Comparison of ENCODE assay signal across 19 cellular contexts in genomic region chr1:112985123-112985522, GRCh38. TPM values are rescaled to one million over a fixed set of nuclear protein-coding genes. Genes with fewer than 3 reads are reported as not detected.
DNase-seq lines count a peak whose midpoint lies in the region; ATAC-seq, FAIRE-seq and TF ChIP-seq lines count a peak whose summit lies in the region.
"Had no signal": no experiment of that assay in that cellular context is flagged by ENCODE, and none has a peak within 500 bp of the region (broad histone marks: within the 10 kb centered on the region; RNA-seq: fewer than 3 reads in every experiment).

No MANE protein-coding gene starts in this region.

- CTCF ChIA-PET in GM12878 (lab: Yijun Ruan, JAX) = interaction anchor here (2.7 kb wide), 1 partner anchor 57 kb away, joined by 8 read pairs; no protein-coding TSS in a partner anchor
- CTCF ChIA-PET in Caco-2 (lab: Charles Lee) = no interaction called here

- no peak overlapping the region for H3K4me3 Mint-ChIP-seq in Caco-2 (ENCODE audit: unreplicated experiment)
- H3K4me3 Mint-ChIP-seq: stimulated activated memory B cell treated with anti-CD40 and anti-IgM and Interleukin-4, amounts not matched to agents 10 μg/mL and 1 μg/mL and 100 μg/mL, for 72 hours; T-helper 1 cell treated with Interleukin-12 subunit alpha and Interleukin-12 subunit beta and Interleukin-4 antibody, amounts not matched to agents 30 μg/mL and 1 μg/mL, for 36 hours had no signal

- H3K36me3 Mint-ChIP-seq in Caco-2 (ENCODE audit: insufficient read depth, unreplicated experiment) = no peaks in the 10 kb centered on the region

- no peak overlapping the region for H3K9ac ChIP-seq in GM12878 (ENCODE audit: control insufficient read depth, insufficient read depth, low read length)

- no peak for TF ChIP-seq POLR2A in GM12878 (IDR thresholded peaks at IDR 0.05; ENCODE audit: low read depth, low read length)
- no peak for TF ChIP-seq POLR2A in GM18505 (IDR thresholded peaks at IDR 0.05; ENCODE audit: borderline replicate concordance, extremely low read depth, insufficient read depth, insufficient read length)

- H3K27me3 ChIP-seq in GM12878 (replicated peaks in 1 of 2; ENCODE audit: control insufficient read depth in 2 of 2, insufficient read depth in 2 of 2, low read length in 1 of 2) = no peaks in the 10 kb centered on the region
- no peaks in the 10 kb centered on the region for H3K27me3 ChIP-seq in Caco-2 (replicated peaks; ENCODE audit: control insufficient read depth, insufficient read depth, low read length)
- no peaks in the 10 kb centered on the region for H3K27me3 ChIP-seq in dorsolateral prefrontal cortex
- H3K27me3 ChIP-seq: left lung had no signal

- TF ChIP-seq EP300 in GM12878 (IDR thresholded peaks at IDR 0.05; ENCODE audit: borderline replicate concordance in 1 of 2, control insufficient read depth in 1 of 2, low read depth in 2 of 2, low read length in 2 of 2) = peak; percentile 26 to 37; a peak in 2 of 4 replicates

- no peaks in the 10 kb centered on the region for H4K20me1 ChIP-seq in GM12878 (ENCODE audit: control insufficient read depth, insufficient read depth)

- no peaks in the 10 kb centered on the region for H3K9me3 ChIP-seq in GM12878 (replicated peaks; ENCODE audit: control insufficient read depth, insufficient read depth, low read length)
- no peaks in the 10 kb centered on the region for H3K9me3 ChIP-seq in Caco-2
- H3K9me3 ChIP-seq: left lung had no signal

- TF ChIP-seq CTCF in GM12878 (IDR thresholded peaks at IDR 0.05 in 2 of 3, conservative IDR thresholded peaks at IDR 0.05 in 1 of 3; ENCODE audit: control insufficient read depth in 2 of 3, extremely low read depth in 1 of 3, insufficient read depth in 1 of 3, low read depth in 3 of 3, low read length in 3 of 3) = no peak
- TF ChIP-seq CTCF in Caco-2 (IDR thresholded peaks at IDR 0.05; ENCODE audit: insufficient read depth in 1 of 2, low read depth in 1 of 2, low read length in 1 of 2, severe bottlenecking in 1 of 2, unreplicated experiment in 1 of 2) = no peak
- TF ChIP-seq CTCF in dorsolateral prefrontal cortex (IDR thresholded peaks at IDR 0.05 in 54 of 56, conservative IDR thresholded peaks at IDR 0.05 in 2 of 56; ENCODE audit: low read depth in 1 of 56, partially characterized antibody in 56 of 56) = no peak

- TF ChIP-seq RAD21 in GM12878 (IDR thresholded peaks at IDR 0.05; ENCODE audit: insufficient read depth, low read depth, low read length) = no peak

- no peak overlapping the region for H3K27ac Mint-ChIP-seq in Caco-2 (ENCODE audit: unreplicated experiment)
- H3K27ac Mint-ChIP-seq: T-helper 1 cell treated with Interleukin-12 subunit alpha and Interleukin-12 subunit beta and Interleukin-4 antibody, amounts not matched to agents 30 μg/mL and 1 μg/mL, for 36 hours had no signal

- no peak overlapping the region for H3K4me2 ChIP-seq in GM12878 (ENCODE audit: control insufficient read depth, insufficient read depth)

- BruUV-seq in GM12878 (replicated peaks; lab: Mats Ljungman, UMichigan) (no TSS peak), Caco-2 (replicated peaks; lab: Mats Ljungman, UMichigan) (no TSS peak)

- H3K36me3 ChIP-seq in GM12878 (ENCODE audit: control insufficient read depth in 2 of 2, insufficient read depth in 2 of 2, low read length in 1 of 2) (no peaks in the 10 kb centered on the region; a peak in 2 of 4 replicates), Caco-2 (ENCODE audit: control insufficient read depth, insufficient read depth, low read length) (no peaks in the 10 kb centered on the region)
- H3K36me3 ChIP-seq: left lung had no signal

- SMC1A ChIA-PET in GM12878 (lab: Charles Lee; ENCODE audit: uncharacterized antibody, unreplicated experiment) = interaction anchor here (1.1 to 3.8 kb wide), 3 partner anchors 18 to 57 kb away, joined by 4 to 23 read pairs (median 4); no protein-coding TSS in a partner anchor

- no peaks in the 10 kb centered on the region for H3K79me2 ChIP-seq in GM12878 (ENCODE audit: control insufficient read depth, insufficient read depth, low read length)

- DNase-seq in GM12878 (ENCODE audit: low read depth, low spot score) (peak; percentile 9), Caco-2 (no peak), dorsolateral prefrontal cortex (no peak)
- DNase-seq: activated CD4-positive, CD25-positive, alpha-beta regulatory T cell; activated T-cell treated with anti-CD3 and anti-CD28 coated beads, Interleukin-2, amount 50 U/mL, for 1 hour; COR-L47; left lung; NK-92 treated with Interleukin-12 subunit alpha and Interleukin-12 subunit beta, amount 100 ng/mL, for 24 hours; trophoblast cell had no signal

- WGBS in GM12878 (ENCODE audit: insufficient coverage, insufficient replicate concordance, low lambda C conversion rate, missing lambda C conversion rate) = 85% methylated on average over 2 of the region's 2 CpGs

- FAIRE-seq in GM12878 (lab: Jason Lieb, UNC) = no peak
- FAIRE-seq: G401.6 had no signal

- in situ Hi-C loops in GM12878 (cut with MboI) = no loop called here

- H3K27me3 Mint-ChIP-seq in Caco-2 (ENCODE audit: insufficient read depth, unreplicated experiment) = no peaks in the 10 kb centered on the region
- H3K27me3 Mint-ChIP-seq: stimulated activated memory B cell treated with anti-CD40 and anti-IgM and Interleukin-4, amounts not matched to agents 10 μg/mL and 1 μg/mL and 100 μg/mL, for 72 hours had no signal

- no peak overlapping the region for H3K27ac ChIP-seq in GM12878 (ENCODE audit: control insufficient read depth, insufficient read depth)
- no peak overlapping the region for H3K27ac ChIP-seq in dorsolateral prefrontal cortex
- H3K27ac ChIP-seq: left lung, skin epidermis had no signal

- RAD21 ChIA-PET in GM12878 (lab: Charles Lee; ENCODE audit: unreplicated experiment) = interaction anchor here (1.3 kb wide), 1 partner anchor 88 kb away, joined by 4 read pairs; the partner anchor contains the start of gene LRIG2

- H3K4me1 ChIP-seq in GM12878 (ENCODE audit: control insufficient read depth, insufficient read depth, low read length) = peaks cover 10% of the 10 kb centered on the region
- H3K4me1 ChIP-seq in Caco-2 = no peaks in the 10 kb centered on the region

- POLR2A ChIA-PET in GM12878 (lab: Charles Lee) = interaction anchor here (2.6 kb wide), 1 partner anchor 48 kb away, joined by 7 read pairs; no protein-coding TSS in a partner anchor
- POLR2A ChIA-PET in Caco-2 (lab: Charles Lee) = no interaction called here

- no peak overlapping the region for H2AFZ ChIP-seq in GM12878 (ENCODE audit: control insufficient read depth, low read depth, low read length)

- ATAC-seq in GM18867 (IDR thresholded peaks at IDR 0.05; ENCODE audit: unreplicated experiment) = peak; percentile 58
- peak; percentile 60 for ATAC-seq in GM21423 (IDR thresholded peaks at IDR 0.05; ENCODE audit: unreplicated experiment)
- ATAC-seq in HG03135 (IDR thresholded peaks at IDR 0.05; ENCODE audit: unreplicated experiment) = peak; percentile 80
- ATAC-seq in GM12878 = peak; percentile 82
- no peak for ATAC-seq in GM18505 (IDR thresholded peaks at IDR 0.05; ENCODE audit: unreplicated experiment)
- no peak for ATAC-seq in GM21390 (IDR thresholded peaks at IDR 0.05; ENCODE audit: unreplicated experiment)
- ATAC-seq: left lung; Right ventricle myocardium inferior; stimulated activated memory B cell treated with anti-CD40 and anti-IgM and Interleukin-4, amounts not matched to agents 10 μg/mL and 1 μg/mL and 100 μg/mL, for 72 hours had no signal

- H3K4me1 Mint-ChIP-seq in Caco-2 (ENCODE audit: low read depth, unreplicated experiment) = peaks cover 11% of the 10 kb centered on the region

- no peaks in the 10 kb centered on the region for H3K9me3 Mint-ChIP-seq in Caco-2 (ENCODE audit: unreplicated experiment)
- H3K9me3 Mint-ChIP-seq: stimulated activated memory B cell treated with anti-CD40 and anti-IgM and Interleukin-4, amounts not matched to agents 10 μg/mL and 1 μg/mL and 100 μg/mL, for 72 hours; T-helper 1 cell treated with Interleukin-12 subunit alpha and Interleukin-12 subunit beta and Interleukin-4 antibody, amounts not matched to agents 30 μg/mL and 1 μg/mL, for 36 hours had no signal

- intact Hi-C loops in GM12878 (cut with micrococcal nuclease; ENCODE audit: unreplicated experiment) (no loop called here), Caco-2 (cut with micrococcal nuclease; ENCODE audit: unreplicated experiment) (no loop called here), dorsolateral prefrontal cortex (cut with DNase I) (no loop called here)

- no peak overlapping the region for H3K4me3 ChIP-seq in GM12878
- H3K4me3 ChIP-seq in Caco-2 (ENCODE audit: low read depth, low read length) = no peak overlapping the region
- no peak overlapping the region for H3K4me3 ChIP-seq in dorsolateral prefrontal cortex
- H3K4me3 ChIP-seq: left lung, skin epidermis had no signal

TF ChIP-seq in GM12878, 131 proteins besides CTCF, POLR2A, EP300 and RAD21 (continues in another document):
- TF ChIP-seq JUNB (IDR thresholded peaks at IDR 0.05) = 0 out of 2 replicates have a peak, but pooled peaks have one; percentile 7
- TF ChIP-seq MEF2B (IDR thresholded peaks at IDR 0.05; ENCODE audit: partially characterized antibody, poor library complexity, severe bottlenecking) = no peak
- no peak for TF ChIP-seq PAX8 (IDR thresholded peaks at IDR 0.05)
- TF ChIP-seq KDM1A (IDR thresholded peaks at IDR 0.05; ENCODE audit: borderline replicate concordance) = no peak
- 0 out of 2 replicates have a peak, but pooled peaks have one; percentile 52 for TF ChIP-seq BMI1 (IDR thresholded peaks at IDR 0.05; ENCODE audit: borderline replicate concordance)

RNA-seq across cellular contexts. Expression of gene SLC16A1, which starts 29.1 kb away (rescaled TPM):
- 99.7 and 106 TPM in 2 replicates for total RNA-seq in GM12878 (2013; cell fraction: nucleolus; rRNA removed)
- total RNA-seq in GM12878 (2014; rRNA removed) = 74.1 and 82.9 TPM in 2 replicates
- total RNA-seq in GM12878 (2014; rRNA removed; fragmentation: Illumina TruSeq; extraction: Trizol) = 64.7 and 64.9 TPM in 2 replicates
- total RNA-seq in GM12878 (2021) = 64.2 and 68.6 TPM in 2 replicates
- 25.0 TPM for polyA plus RNA-seq in GM12878 (2011; ENCODE audit: low read depth)
- 106 and 121 TPM in 2 replicates for polyA plus RNA-seq in GM12878 (2011; rRNA removed)
- 81.8 and 105 TPM in 2 replicates for polyA plus RNA-seq in GM12878 (2011; cell fraction: cytosol; rRNA removed)
- 27.1 and 33.8 TPM in 2 replicates for polyA plus RNA-seq in GM12878 (2011; cell fraction: nucleus; rRNA removed)
- polyA plus RNA-seq in GM12878 (2012) = 35.4 and 36.2 TPM in 2 replicates
- polyA plus RNA-seq in GM12878 (2014; fragmentation: Illumina TruSeq; extraction: Trizol) = 61.5 and 72.0 TPM in 2 replicates
- polyA plus RNA-seq in GM12878 (2014; fragmentation: Nextera tagmentation; extraction: Ambion mirVana) = 10 to 100 TPM; 40.1 to 45.2 TPM
- 36.8 and 39.0 TPM in 2 replicates for polyA plus RNA-seq in GM12878 (2014; rRNA removed)
- 10 to 100 TPM; 66.9 to 73.5 TPM for polyA plus RNA-seq in GM12878 (2016; fragmentation: Nextera tagmentation; extraction: Ambion mirVana)
- 204 and 235 TPM in 2 replicates for polyA minus RNA-seq in GM12878 (2011; rRNA and poly(A)+ RNA removed)
- polyA minus RNA-seq in GM12878 (2011; cell fraction: cytosol; rRNA and poly(A)+ RNA removed) = 48.8 and 64.1 TPM in 2 replicates
- polyA minus RNA-seq in GM12878 (2011; cell fraction: nucleus; rRNA and poly(A)+ RNA removed) = 31.1 and 54.0 TPM in 2 replicates
- total RNA-seq in Caco-2 (2022) = 104 and 107 TPM in 2 replicates
- 100 to 1,000 TPM in 2 of 120 experiments, 10 to 100 TPM in 118; 13.6 to 112 (median 47.3) TPM for total RNA-seq in dorsolateral prefrontal cortex

Comparison
In these comparisons a context has a peak if more than half of its experiments do, and no peak if none do; other contexts are left out.
1. ATAC-seq: peak in GM18867 (single experiment), GM21423 (single experiment), HG03135 (single experiment) and GM12878 (single experiment); none in GM18505 (single experiment) and GM21390 (single experiment).